16 cellular contexts compared by ENCODE assay signal in the genomic region with DNA sequence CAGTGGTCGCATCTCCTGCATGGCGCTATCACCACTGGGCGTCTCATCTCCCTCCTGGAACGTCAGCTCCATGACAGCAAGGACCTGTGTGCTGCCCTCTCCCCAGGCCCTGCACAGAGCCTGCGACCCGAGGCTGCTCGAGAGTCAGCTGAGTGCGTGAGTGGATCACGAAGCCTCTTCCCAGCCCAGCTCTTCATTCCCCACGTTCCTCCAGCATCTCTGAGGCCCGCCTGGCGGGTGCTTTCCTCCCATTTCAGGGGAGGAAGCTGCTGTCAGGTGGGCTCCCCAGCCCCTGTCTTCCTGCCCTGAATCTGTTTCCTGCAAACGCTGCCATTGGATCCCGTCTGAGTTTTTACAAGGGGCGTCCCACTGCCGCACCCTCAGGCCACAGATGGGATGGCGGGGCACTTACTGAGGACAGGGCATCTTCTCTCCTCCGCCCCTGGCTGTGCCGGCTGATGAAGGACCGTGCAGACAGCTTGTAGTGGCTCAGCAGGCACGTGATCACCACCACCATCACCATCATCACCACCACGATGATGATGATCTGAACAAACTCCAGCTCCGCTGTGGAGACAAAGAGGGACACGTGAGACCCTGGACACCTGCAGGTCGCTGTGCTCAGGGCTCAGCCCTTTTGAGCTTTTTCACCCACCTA. TPM values are rescaled to one million over a fixed set of nuclear protein-coding genes. Genes with fewer than 3 reads are reported as not detected.
DNase-seq lines count a peak whose midpoint lies in the region; ATAC-seq and TF ChIP-seq lines count a peak whose summit lies in the region.
"Had no signal": no experiment of that assay in that cellular context is flagged by ENCODE, and none has a peak within 500 bp of the region (broad histone marks: within the 10 kb centered on the region; RNA-seq: fewer than 3 reads in every experiment).

No MANE protein-coding gene starts in this region.

- no peaks in the 10 kb centered on the region for H3K9me3 ChIP-seq in DND-41 (ENCODE audit: insufficient read depth, low read length, severe bottlenecking)
- no peaks in the 10 kb centered on the region for H3K9me3 ChIP-seq in RWPE2 (ENCODE audit: severe bottlenecking)
- no peaks in the 10 kb centered on the region for H3K9me3 ChIP-seq in BE2C
- H3K9me3 ChIP-seq: neutrophil had no signal

- H3K4me3 ChIP-seq in DND-41 (ENCODE audit: low read depth in 1 of 2, low read length in 2 of 2) (no peak overlapping the region), RWPE2 (ENCODE audit: severe bottlenecking) (no peak overlapping the region), BE2C (ENCODE audit: low read depth, low read length) (no peak overlapping the region)

- H3K9ac ChIP-seq in DND-41 (ENCODE audit: low read depth, low read length): no peak overlapping the region

- H4K20me1 ChIP-seq in DND-41 (ENCODE audit: insufficient read depth, low read length): peaks cover 43% of the 10 kb centered on the region

- H3K27ac ChIP-seq in DND-41 (ENCODE audit: low read length): no peak overlapping the region
- H3K27ac ChIP-seq in RWPE2 (ENCODE audit: poor library complexity, severe bottlenecking): peak overlapping the region; percentile 53
- H3K27ac ChIP-seq: neutrophil had no signal

- no peaks in the 10 kb centered on the region for H3K36me3 ChIP-seq in DND-41 (ENCODE audit: insufficient read depth, low read length)
- H3K36me3 ChIP-seq in RWPE2 (ENCODE audit: low read depth): peaks cover 78% of the 10 kb centered on the region
- H3K36me3 ChIP-seq in BE2C: peaks cover 4% of the 10 kb centered on the region
- H3K36me3 ChIP-seq: neutrophil had no signal

- DNase-seq in DND-41 (peak; percentile 9), RWPE2 (ENCODE audit: low spot score) (peak; percentile 83), left ventricle myocardium superior (peak; percentile 14), sciatic nerve (ENCODE audit: low spot score) (peak; percentile 42), BE2C (no peak), KBM-7 (no peak)
- DNase-seq: activated gamma-delta T cell, cerebellar nuclear complex, DMS53, immature natural killer cell, NCI-H1092 treated with DMSO at 0.1 percent for 48 hours, NCI-H510A had no signal

- no peaks in the 10 kb centered on the region for H3K79me2 ChIP-seq in DND-41 (ENCODE audit: insufficient read depth, low read length)

- H3K27me3 ChIP-seq in DND-41 (ENCODE audit: insufficient read depth, low read length, poor library complexity): peaks cover 48% of the 10 kb centered on the region
- H3K27me3 ChIP-seq in RWPE2 (ENCODE audit: insufficient read depth, poor library complexity, severe bottlenecking): no peaks in the 10 kb centered on the region
- H3K27me3 ChIP-seq in BE2C: no peaks in the 10 kb centered on the region
- H3K27me3 ChIP-seq: neutrophil had no signal

- in situ Hi-C loops in KBM-7 (cut with MboI; ENCODE audit: low pct_unique_long_range_greater_than_20kb, low sequenced_read_pairs): no loop called here

- TF ChIP-seq CTCF in DND-41 (IDR thresholded peaks at IDR 0.05; ENCODE audit: borderline replicate concordance, extremely low read depth, low read length, poor library complexity, severe bottlenecking): no peak
- TF ChIP-seq CTCF in RWPE2 (IDR thresholded peaks at IDR 0.05; ENCODE audit: poor library complexity, severe bottlenecking): no peak
- no peak for TF ChIP-seq CTCF in BE2C (IDR thresholded peaks at IDR 0.05; ENCODE audit: low read depth, low read length)

- peaks cover 10% of the 10 kb centered on the region for H3K4me1 ChIP-seq in DND-41 (ENCODE audit: insufficient read depth, low read length)
- peaks cover 20% of the 10 kb centered on the region for H3K4me1 ChIP-seq in RWPE2 (ENCODE audit: insufficient read depth, poor library complexity, severe bottlenecking)
- H3K4me1 ChIP-seq in BE2C: peaks cover 7% of the 10 kb centered on the region

- H2AFZ ChIP-seq in DND-41 (ENCODE audit: low read depth, low read length): no peak overlapping the region

- no peak overlapping the region for H3K4me2 ChIP-seq in DND-41 (ENCODE audit: insufficient read depth, low read length)

- ATAC-seq in DND-41 (ENCODE audit: insufficient read depth, low read depth) (no peak), RWPE2 (ENCODE audit: low read depth) (no peak), left ventricle myocardium superior (no peak), sciatic nerve (no peak), GM18909 (IDR thresholded peaks at IDR 0.05; ENCODE audit: poor library complexity, unreplicated experiment) (no peak)
- ATAC-seq: stimulated activated effector memory CD8-positive, alpha-beta T cell treated with anti-CD3 and anti-CD28 coated beads, Interleukin-12 subunit alpha, Interleukin-12 subunit beta, amount 100 ng/mL, for 72 hours had no signal

- intact Hi-C loops in left ventricle myocardium superior (cut with micrococcal nuclease) (loop anchor here (10.0 kb wide), 1 partner anchor 426 kb away; no protein-coding TSS in a partner anchor), sciatic nerve (cut with DNase I) (loop anchor here (5.0 to 10.0 kb wide), 2 partner anchors 426 to 548 kb away; no protein-coding TSS in a partner anchor)

RNA-seq across cellular contexts. Expression of gene ZBP1, which starts 39.0 kb away (rescaled TPM):
- 0.15 TPM for total RNA-seq in left ventricle myocardium superior
- total RNA-seq in sciatic nerve: 0.49 TPM
- not detected for polyA plus RNA-seq in BE2C (2012; ENCODE audit: insufficient read depth, insufficient read length, low read depth)
- total RNA-seq: fibroblast of lung had no signal
- polyA plus RNA-seq: fibroblast of lung had no signal

RNA-seq across cellular contexts. Expression of gene PMEPA1, which starts 50.6 kb away (rescaled TPM):
- 24.7 TPM for total RNA-seq in left ventricle myocardium superior
- 26.3 TPM for total RNA-seq in sciatic nerve
- 6.3 TPM for polyA plus RNA-seq in BE2C (2012; ENCODE audit: insufficient read depth, insufficient read length, low read depth)
- polyA plus RNA-seq: immature natural killer cell had no signal

Comparison
In these comparisons a context has a peak if more than half of its experiments do, and no peak if none do; other contexts are left out.
1. DNase-seq: peak in DND-41 (single experiment), RWPE2 (single experiment), left ventricle myocardium superior (single experiment) and sciatic nerve (single experiment); none in BE2C (single experiment) and KBM-7 (single experiment).